Comparison of ENCODE assay signal across 19 cellular contexts in genomic region chr15:67070892-67071664, GRCh38. TPM values are rescaled to one million over a fixed set of nuclear protein-coding genes. Genes with fewer than 3 reads are reported as not detected.
DNase-seq lines count a peak whose midpoint lies in the region; FAIRE-seq and TF ChIP-seq lines count a peak whose summit lies in the region.
"Had no signal": no experiment of that assay in that cellular context is flagged by ENCODE, and none has a peak within 500 bp of the region (broad histone marks: within the 10 kb centered on the region; RNA-seq: fewer than 3 reads in every experiment).

No MANE protein-coding gene starts in this region.

- peaks cover 99% of the 10 kb centered on the region for H3K79me2 ChIP-seq in astrocyte (ENCODE audit: insufficient read depth, low read length)
- H3K79me2 ChIP-seq in osteoblast (ENCODE audit: insufficient read depth, low read length) = peaks cover 99% of the 10 kb centered on the region

- H3K27ac Mint-ChIP-seq in Calu3 (ENCODE audit: unreplicated experiment) (peak overlapping the region; percentile 15), IgD-negative memory B cell (peak overlapping the region in 2 of 3 donors; percentile 27 to 84), astrocyte (ENCODE audit: unreplicated experiment) (peak overlapping the region; percentile 41)

- H3K4me1 ChIP-seq in astrocyte (ENCODE audit: insufficient read depth, low read length) (peaks cover 55% of the 10 kb centered on the region), osteoblast (ENCODE audit: insufficient read depth, low read length) (peaks cover 70% of the 10 kb centered on the region), thyroid gland (peaks cover 53 to 67% of the 10 kb centered on the region in 2 donors)

- H3K27me3 ChIP-seq in astrocyte (ENCODE audit: insufficient read depth, low read length) = no peaks in the 10 kb centered on the region
- no peaks in the 10 kb centered on the region for H3K27me3 ChIP-seq in osteoblast (ENCODE audit: insufficient read depth, low read length)
- no peaks in the 10 kb centered on the region for H3K27me3 ChIP-seq in thyroid gland
- H3K27me3 ChIP-seq: body of pancreas, tibial artery had no signal

- H3K4me2 ChIP-seq in astrocyte (ENCODE audit: low read length) (peak overlapping the region; percentile 14), osteoblast (ENCODE audit: insufficient read depth, low read length) (peak overlapping the region; percentile 97)

- no peaks in the 10 kb centered on the region for H3K9me3 ChIP-seq in astrocyte (ENCODE audit: insufficient read depth, low read depth, low read length)
- H3K9me3 ChIP-seq in osteoblast (ENCODE audit: low read depth, low read length) = no peaks in the 10 kb centered on the region
- no peaks in the 10 kb centered on the region for H3K9me3 ChIP-seq in thyroid gland
- H3K9me3 ChIP-seq: body of pancreas, tibial artery had no signal

- H3K27ac ChIP-seq in astrocyte (ENCODE audit: low read depth, low read length) = no peak overlapping the region
- H3K27ac ChIP-seq in osteoblast (ENCODE audit: low read depth, low read length) = peak overlapping the region; percentile 70
- H3K27ac ChIP-seq in thyroid gland = no peak overlapping the region
- H3K27ac ChIP-seq: C4-2B, skin epidermis, tibial artery had no signal

- 94% methylated on average over 9 of the region's 9 CpGs for WGBS in thyroid gland, 2 donors

- no peak for TF ChIP-seq POLR2A in thyroid gland (IDR thresholded peaks at IDR 0.05)

- intact Hi-C loops in Calu3 (cut with micrococcal nuclease; ENCODE audit: unreplicated experiment) = no loop called here
- intact Hi-C loops in thyroid gland (cut with DNase I) = no loop called here

- no peak overlapping the region for H3K9ac ChIP-seq in astrocyte (ENCODE audit: low read length)

- BruUV-seq in Calu3 (replicated peaks; lab: Mats Ljungman, UMichigan) = no TSS peak

- peaks cover 15% of the 10 kb centered on the region for H3K36me3 ChIP-seq in astrocyte (ENCODE audit: insufficient read depth, low read length)
- H3K36me3 ChIP-seq in osteoblast (ENCODE audit: insufficient read depth, low read length) = peaks cover 47% of the 10 kb centered on the region
- no peaks in the 10 kb centered on the region for H3K36me3 ChIP-seq in thyroid gland
- H3K36me3 ChIP-seq: tibial artery had no signal

- TF ChIP-seq CTCF in Calu3 (IDR thresholded peaks at IDR 0.05; ENCODE audit: unreplicated experiment) (no peak), astrocyte (IDR thresholded peaks at IDR 0.05; ENCODE audit: insufficient read depth, low read depth, low read length) (no peak), osteoblast (IDR thresholded peaks at IDR 0.05; ENCODE audit: extremely low read depth, low read depth, low read length) (no peak), thyroid gland (IDR thresholded peaks at IDR 0.05) (no peak)

- H2AFZ ChIP-seq in astrocyte (ENCODE audit: low read depth, low read length) (no peak overlapping the region), osteoblast (ENCODE audit: low read length) (no peak overlapping the region)

- CTCF ChIA-PET in Calu3 (lab: Charles Lee) = interaction anchor here (0.6 to 1.7 kb wide), 5 partner anchors 9 to 76 kb away, joined by 3 to 4 read pairs (median 3); no protein-coding TSS in a partner anchor

- H3K27me3 Mint-ChIP-seq in Calu3 (ENCODE audit: unreplicated experiment) (no peaks in the 10 kb centered on the region), IgD-negative memory B cell (no peaks in the 10 kb centered on the region), astrocyte (ENCODE audit: low read depth, unreplicated experiment) (no peaks in the 10 kb centered on the region)

- H4K20me1 ChIP-seq in astrocyte (ENCODE audit: insufficient read depth, low read length) (peaks cover 74% of the 10 kb centered on the region), osteoblast (ENCODE audit: insufficient read depth, low read length) (peaks cover 60% of the 10 kb centered on the region)

- H3K4me3 Mint-ChIP-seq in Calu3 (ENCODE audit: low read depth, unreplicated experiment) (peak overlapping the region; percentile 24), IgD-negative memory B cell (peak overlapping the region in 3 of 4 donors; percentile 33 to 87 (median 82)), astrocyte (ENCODE audit: unreplicated experiment) (peak overlapping the region; percentile 66)

- no peak for FAIRE-seq in astrocyte (lab: Jason Lieb, UNC)
- FAIRE-seq: GM19239 had no signal

- H3K9me3 Mint-ChIP-seq in Calu3 (ENCODE audit: low read depth, unreplicated experiment) (no peaks in the 10 kb centered on the region), IgD-negative memory B cell (no peaks in the 10 kb centered on the region), astrocyte (ENCODE audit: unreplicated experiment) (no peaks in the 10 kb centered on the region)

- peaks cover 88% of the 10 kb centered on the region for H3K36me3 Mint-ChIP-seq in Calu3 (ENCODE audit: insufficient read depth, unreplicated experiment)
- H3K36me3 Mint-ChIP-seq in IgD-negative memory B cell = peaks cover 7% of the 10 kb centered on the region
- peaks cover 11% of the 10 kb centered on the region for H3K36me3 Mint-ChIP-seq in astrocyte (ENCODE audit: low read depth, unreplicated experiment)

- H3K4me1 Mint-ChIP-seq in Calu3 (ENCODE audit: low read depth, unreplicated experiment) = peaks cover 68% of the 10 kb centered on the region
- peaks cover 58 to 70% (median 60%) of the 10 kb centered on the region in 3 donors for H3K4me1 Mint-ChIP-seq in IgD-negative memory B cell
- peaks cover 60% of the 10 kb centered on the region for H3K4me1 Mint-ChIP-seq in astrocyte (ENCODE audit: low read depth, unreplicated experiment)

- DNase-seq in Calu3 = no peak
- DNase-seq in astrocyte (ENCODE audit: low read depth) = no peak
- DNase-seq in osteoblast (ENCODE audit: insufficient read length, low spot score, missing footprints) = no peak
- no peak for DNase-seq in NCI-H82 treated with DMSO at 0.1 percent for 48 hours (lab: John Stamatoyannopoulos, UW; ENCODE audit: unreplicated experiment)
- DNase-seq in thyroid gland = no peak
- DNase-seq in dermis blood vessel endothelial cell = no peak
- DNase-seq: activated naive CD4-positive, alpha-beta T cell treated with Interleukin-2 at 50 U/mL for 16 hours; body of pancreas; cortex of kidney; DND-41; glutamatergic neuron; NCI-H2029 treated with DMSO at 0.1 percent for 48 hours; NCI-H524; occipital lobe; tibial artery had no signal

- H3K4me3 ChIP-seq in astrocyte (ENCODE audit: insufficient read depth, low read depth, low read length) (no peak overlapping the region), osteoblast (ENCODE audit: insufficient read depth, low read length) (peak overlapping the region; percentile 51), thyroid gland (replicated peaks in 1 of 3) (no peak overlapping the region)
- H3K4me3 ChIP-seq: body of pancreas, skin epidermis, tibial artery had no signal

RNA-seq across cellular contexts. Expression of gene SMAD3, which starts 5.7 kb away (rescaled TPM):
- 121 and 147 TPM in 2 replicates for total RNA-seq in Calu3 (2022)
- polyA plus RNA-seq in IgD-negative memory B cell = 32.4 TPM
- total RNA-seq in astrocyte = 65.6 and 78.0 TPM in 2 replicates
- 41.8 and 60.1 TPM in 2 replicates for total RNA-seq in osteoblast
- 10 to 100 TPM; 33.6 to 66.5 (median 47.3) TPM for total RNA-seq in thyroid gland
- 16.5 and 29.9 TPM in 2 replicates for total RNA-seq in dermis blood vessel endothelial cell

Comparison
In these comparisons a context has a peak if more than half of its experiments do, and no peak if none do; other contexts are left out.
1. H3K4me3 Mint-ChIP-seq: peak in every context shown above with its lines; median percentile 82 in IgD-negative memory B cell; 66 in astrocyte; 24 in Calu3.